ENCODE assay signal across 1 cellular context in the genomic region with DNA sequence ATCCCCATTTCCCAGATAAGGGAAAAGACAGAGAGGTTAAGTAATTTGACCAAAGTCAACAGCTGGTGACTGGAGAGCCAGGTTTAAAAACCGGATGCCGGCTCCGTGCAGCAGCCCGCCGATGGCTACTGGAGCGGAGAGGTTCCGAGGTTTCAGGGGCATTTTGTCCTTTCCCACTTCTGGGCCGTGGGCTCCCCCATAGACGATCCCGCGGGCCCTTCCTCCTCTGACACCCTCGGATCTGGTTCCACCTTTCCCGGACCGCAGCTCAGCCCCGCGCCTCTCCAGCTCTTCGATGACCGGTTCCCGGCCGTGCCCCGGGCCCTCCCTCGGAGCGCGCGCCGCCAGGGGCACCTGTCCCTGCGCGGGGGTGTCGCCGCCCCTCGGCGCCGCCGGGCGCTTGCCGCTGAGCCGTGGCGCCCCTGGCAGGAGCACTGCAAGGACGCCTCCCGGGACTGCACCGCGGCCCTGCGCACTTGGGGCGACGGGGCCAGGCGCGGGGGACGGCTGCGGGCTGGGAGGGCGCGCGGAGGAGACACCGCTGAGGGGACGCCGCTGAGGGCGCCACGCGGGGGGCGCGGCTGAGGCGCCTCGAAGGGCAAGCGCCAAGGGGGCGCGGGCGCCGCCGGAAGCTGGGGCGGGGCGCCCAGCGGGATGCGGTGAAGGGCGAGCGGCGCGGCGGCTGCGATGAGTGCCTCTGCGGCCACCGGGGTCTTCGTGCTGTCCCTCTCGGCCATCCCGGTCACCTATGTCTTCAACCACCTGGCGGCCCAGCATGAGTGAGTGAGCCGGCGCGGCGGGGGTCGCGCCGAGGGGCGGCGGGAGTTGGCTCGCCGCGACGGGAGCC.
TF ChIP-seq lines count a peak whose summit lies in the region.

A gene (plus strand): TSS at position 652 of the 847 bp plus-strand sequence. CDS start 36 bp downstream, at position 688.

TF ChIP-seq in WTC11, 78 proteins besides CTCF, POLR2A, EP300 and RAD21 (continued from another document and continues in another):
- TF ChIP-seq, protein P1, sequence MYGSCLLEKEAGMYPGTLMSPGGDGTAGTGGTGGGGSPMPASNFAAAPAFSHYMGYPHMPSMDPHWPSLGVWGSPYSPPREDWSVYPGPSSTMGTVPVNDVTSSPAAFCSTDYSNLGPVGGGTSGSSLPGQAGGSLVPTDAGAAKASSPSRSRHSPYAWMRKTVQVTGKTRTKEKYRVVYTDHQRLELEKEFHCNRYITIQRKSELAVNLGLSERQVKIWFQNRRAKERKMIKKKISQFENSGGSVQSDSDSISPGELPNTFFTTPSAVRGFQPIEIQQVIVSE (CRISPR knock-in tag; IDR thresholded peaks at IDR 0.05; ENCODE audit: borderline replicate concordance), result no peak
- TF ChIP-seq KAT7 (CRISPR knock-in tag; IDR thresholded peaks at IDR 0.05; ENCODE audit: borderline replicate concordance) (peak; percentile 68; the same call in 1 of the 2 replicates), EMX1 (CRISPR knock-in tag; IDR thresholded peaks at IDR 0.05) (no peak), JAZF1 (CRISPR knock-in tag; IDR thresholded peaks at IDR 0.05) (no peak), FOXJ3 (CRISPR knock-in tag; IDR thresholded peaks at IDR 0.05; ENCODE audit: borderline replicate concordance) (no peak), GRHL2 (CRISPR knock-in tag; IDR thresholded peaks at IDR 0.05; ENCODE audit: insufficient replicate concordance, severe bottlenecking) (no peak), TP53 (CRISPR knock-in tag; IDR thresholded peaks at IDR 0.05) (no peak), FOXP1 (CRISPR knock-in tag; IDR thresholded peaks at IDR 0.05; ENCODE audit: borderline replicate concordance) (peak; percentile 61; the same call in 1 of the 2 replicates), ZNF671 (CRISPR knock-in tag; IDR thresholded peaks at IDR 0.05) (no peak), MYBL2 (CRISPR knock-in tag; IDR thresholded peaks at IDR 0.05) (no peak; the same call in 1 of the 2 replicates), TEAD1 (CRISPR knock-in tag; IDR thresholded peaks at IDR 0.05) (no peak), CREB1 (CRISPR knock-in tag; IDR thresholded peaks at IDR 0.05) (no peak), FOXK1 (CRISPR knock-in tag; IDR thresholded peaks at IDR 0.05) (peak; percentile 9; the same call in 1 of the 2 replicates), RELA (CRISPR knock-in tag; IDR thresholded peaks at IDR 0.05; ENCODE audit: borderline replicate concordance) (no peak), NR1H2 (CRISPR knock-in tag; IDR thresholded peaks at IDR 0.05) (no peak), PRRX2 (CRISPR knock-in tag; IDR thresholded peaks at IDR 0.05) (no peak), ZNF263 (CRISPR knock-in tag; IDR thresholded peaks at IDR 0.05; ENCODE audit: low read depth) (no peak), NFE2L1 (CRISPR knock-in tag; IDR thresholded peaks at IDR 0.05) (no peak), GTF2I (CRISPR knock-in tag; conservative IDR thresholded peaks at IDR 0.05) (no peak), ZBTB21 (CRISPR knock-in tag; IDR thresholded peaks at IDR 0.05; ENCODE audit: borderline replicate concordance) (no peak), ELF4 (CRISPR knock-in tag; IDR thresholded peaks at IDR 0.05; ENCODE audit: low read depth) (no peak), ZNF416 (CRISPR knock-in tag; IDR thresholded peaks at IDR 0.05) (no peak)
- TF ChIP-seq, protein P2, sequence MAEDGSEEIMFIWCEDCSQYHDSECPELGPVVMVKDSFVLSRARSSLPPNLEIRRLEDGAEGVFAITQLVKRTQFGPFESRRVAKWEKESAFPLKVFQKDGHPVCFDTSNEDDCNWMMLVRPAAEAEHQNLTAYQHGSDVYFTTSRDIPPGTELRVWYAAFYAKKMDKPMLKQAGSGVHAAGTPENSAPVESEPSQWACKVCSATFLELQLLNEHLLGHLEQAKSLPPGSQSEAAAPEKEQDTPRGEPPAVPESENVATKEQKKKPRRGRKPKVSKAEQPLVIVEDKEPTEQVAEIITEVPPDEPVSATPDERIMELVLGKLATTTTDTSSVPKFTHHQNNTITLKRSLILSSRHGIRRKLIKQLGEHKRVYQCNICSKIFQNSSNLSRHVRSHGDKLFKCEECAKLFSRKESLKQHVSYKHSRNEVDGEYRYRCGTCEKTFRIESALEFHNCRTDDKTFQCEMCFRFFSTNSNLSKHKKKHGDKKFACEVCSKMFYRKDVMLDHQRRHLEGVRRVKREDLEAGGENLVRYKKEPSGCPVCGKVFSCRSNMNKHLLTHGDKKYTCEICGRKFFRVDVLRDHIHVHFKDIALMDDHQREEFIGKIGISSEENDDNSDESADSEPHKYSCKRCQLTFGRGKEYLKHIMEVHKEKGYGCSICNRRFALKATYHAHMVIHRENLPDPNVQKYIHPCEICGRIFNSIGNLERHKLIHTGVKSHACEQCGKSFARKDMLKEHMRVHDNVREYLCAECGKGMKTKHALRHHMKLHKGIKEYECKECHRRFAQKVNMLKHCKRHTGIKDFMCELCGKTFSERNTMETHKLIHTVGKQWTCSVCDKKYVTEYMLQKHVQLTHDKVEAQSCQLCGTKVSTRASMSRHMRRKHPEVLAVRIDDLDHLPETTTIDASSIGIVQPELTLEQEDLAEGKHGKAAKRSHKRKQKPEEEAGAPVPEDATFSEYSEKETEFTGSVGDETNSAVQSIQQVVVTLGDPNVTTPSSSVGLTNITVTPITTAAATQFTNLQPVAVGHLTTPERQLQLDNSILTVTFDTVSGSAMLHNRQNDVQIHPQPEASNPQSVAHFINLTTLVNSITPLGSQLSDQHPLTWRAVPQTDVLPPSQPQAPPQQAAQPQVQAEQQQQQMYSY (CRISPR knock-in tag; IDR thresholded peaks at IDR 0.05), result no peak
- TF ChIP-seq, protein P3, sequence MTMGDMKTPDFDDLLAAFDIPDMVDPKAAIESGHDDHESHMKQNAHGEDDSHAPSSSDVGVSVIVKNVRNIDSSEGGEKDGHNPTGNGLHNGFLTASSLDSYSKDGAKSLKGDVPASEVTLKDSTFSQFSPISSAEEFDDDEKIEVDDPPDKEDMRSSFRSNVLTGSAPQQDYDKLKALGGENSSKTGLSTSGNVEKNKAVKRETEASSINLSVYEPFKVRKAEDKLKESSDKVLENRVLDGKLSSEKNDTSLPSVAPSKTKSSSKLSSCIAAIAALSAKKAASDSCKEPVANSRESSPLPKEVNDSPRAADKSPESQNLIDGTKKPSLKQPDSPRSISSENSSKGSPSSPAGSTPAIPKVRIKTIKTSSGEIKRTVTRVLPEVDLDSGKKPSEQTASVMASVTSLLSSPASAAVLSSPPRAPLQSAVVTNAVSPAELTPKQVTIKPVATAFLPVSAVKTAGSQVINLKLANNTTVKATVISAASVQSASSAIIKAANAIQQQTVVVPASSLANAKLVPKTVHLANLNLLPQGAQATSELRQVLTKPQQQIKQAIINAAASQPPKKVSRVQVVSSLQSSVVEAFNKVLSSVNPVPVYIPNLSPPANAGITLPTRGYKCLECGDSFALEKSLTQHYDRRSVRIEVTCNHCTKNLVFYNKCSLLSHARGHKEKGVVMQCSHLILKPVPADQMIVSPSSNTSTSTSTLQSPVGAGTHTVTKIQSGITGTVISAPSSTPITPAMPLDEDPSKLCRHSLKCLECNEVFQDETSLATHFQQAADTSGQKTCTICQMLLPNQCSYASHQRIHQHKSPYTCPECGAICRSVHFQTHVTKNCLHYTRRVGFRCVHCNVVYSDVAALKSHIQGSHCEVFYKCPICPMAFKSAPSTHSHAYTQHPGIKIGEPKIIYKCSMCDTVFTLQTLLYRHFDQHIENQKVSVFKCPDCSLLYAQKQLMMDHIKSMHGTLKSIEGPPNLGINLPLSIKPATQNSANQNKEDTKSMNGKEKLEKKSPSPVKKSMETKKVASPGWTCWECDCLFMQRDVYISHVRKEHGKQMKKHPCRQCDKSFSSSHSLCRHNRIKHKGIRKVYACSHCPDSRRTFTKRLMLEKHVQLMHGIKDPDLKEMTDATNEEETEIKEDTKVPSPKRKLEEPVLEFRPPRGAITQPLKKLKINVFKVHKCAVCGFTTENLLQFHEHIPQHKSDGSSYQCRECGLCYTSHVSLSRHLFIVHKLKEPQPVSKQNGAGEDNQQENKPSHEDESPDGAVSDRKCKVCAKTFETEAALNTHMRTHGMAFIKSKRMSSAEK (CRISPR knock-in tag; IDR thresholded peaks at IDR 0.05; ENCODE audit: borderline replicate concordance), result no peak
- TF ChIP-seq, protein P4, sequence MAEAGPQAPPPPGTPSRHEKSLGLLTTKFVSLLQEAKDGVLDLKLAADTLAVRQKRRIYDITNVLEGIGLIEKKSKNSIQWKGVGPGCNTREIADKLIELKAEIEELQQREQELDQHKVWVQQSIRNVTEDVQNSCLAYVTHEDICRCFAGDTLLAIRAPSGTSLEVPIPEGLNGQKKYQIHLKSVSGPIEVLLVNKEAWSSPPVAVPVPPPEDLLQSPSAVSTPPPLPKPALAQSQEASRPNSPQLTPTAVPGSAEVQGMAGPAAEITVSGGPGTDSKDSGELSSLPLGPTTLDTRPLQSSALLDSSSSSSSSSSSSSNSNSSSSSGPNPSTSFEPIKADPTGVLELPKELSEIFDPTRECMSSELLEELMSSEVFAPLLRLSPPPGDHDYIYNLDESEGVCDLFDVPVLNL (CRISPR knock-in tag; IDR thresholded peaks at IDR 0.05; ENCODE audit: borderline replicate concordance, low read depth), result no peak
- TF ChIP-seq, protein P5, sequence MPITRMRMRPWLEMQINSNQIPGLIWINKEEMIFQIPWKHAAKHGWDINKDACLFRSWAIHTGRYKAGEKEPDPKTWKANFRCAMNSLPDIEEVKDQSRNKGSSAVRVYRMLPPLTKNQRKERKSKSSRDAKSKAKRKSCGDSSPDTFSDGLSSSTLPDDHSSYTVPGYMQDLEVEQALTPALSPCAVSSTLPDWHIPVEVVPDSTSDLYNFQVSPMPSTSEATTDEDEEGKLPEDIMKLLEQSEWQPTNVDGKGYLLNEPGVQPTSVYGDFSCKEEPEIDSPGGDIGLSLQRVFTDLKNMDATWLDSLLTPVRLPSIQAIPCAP (CRISPR knock-in tag; IDR thresholded peaks at IDR 0.05), result no peak
- TF ChIP-seq, protein P6, sequence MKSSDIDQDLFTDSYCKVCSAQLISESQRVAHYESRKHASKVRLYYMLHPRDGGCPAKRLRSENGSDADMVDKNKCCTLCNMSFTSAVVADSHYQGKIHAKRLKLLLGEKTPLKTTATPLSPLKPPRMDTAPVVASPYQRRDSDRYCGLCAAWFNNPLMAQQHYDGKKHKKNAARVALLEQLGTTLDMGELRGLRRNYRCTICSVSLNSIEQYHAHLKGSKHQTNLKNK (CRISPR knock-in tag; IDR thresholded peaks at IDR 0.05), result no peak
- TF ChIP-seq, protein P7, sequence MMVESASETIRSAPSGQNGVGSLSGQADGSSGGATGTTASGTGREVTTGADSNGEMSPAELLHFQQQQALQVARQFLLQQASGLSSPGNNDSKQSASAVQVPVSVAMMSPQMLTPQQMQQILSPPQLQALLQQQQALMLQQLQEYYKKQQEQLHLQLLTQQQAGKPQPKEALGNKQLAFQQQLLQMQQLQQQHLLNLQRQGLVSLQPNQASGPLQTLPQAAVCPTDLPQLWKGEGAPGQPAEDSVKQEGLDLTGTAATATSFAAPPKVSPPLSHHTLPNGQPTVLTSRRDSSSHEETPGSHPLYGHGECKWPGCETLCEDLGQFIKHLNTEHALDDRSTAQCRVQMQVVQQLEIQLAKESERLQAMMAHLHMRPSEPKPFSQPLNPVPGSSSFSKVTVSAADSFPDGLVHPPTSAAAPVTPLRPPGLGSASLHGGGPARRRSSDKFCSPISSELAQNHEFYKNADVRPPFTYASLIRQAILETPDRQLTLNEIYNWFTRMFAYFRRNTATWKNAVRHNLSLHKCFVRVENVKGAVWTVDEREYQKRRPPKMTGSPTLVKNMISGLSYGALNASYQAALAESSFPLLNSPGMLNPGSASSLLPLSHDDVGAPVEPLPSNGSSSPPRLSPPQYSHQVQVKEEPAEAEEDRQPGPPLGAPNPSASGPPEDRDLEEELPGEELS (CRISPR knock-in tag; IDR thresholded peaks at IDR 0.05), result peak; percentile 78; the same call in 1 of the 2 replicates
- TF ChIP-seq, protein P8, sequence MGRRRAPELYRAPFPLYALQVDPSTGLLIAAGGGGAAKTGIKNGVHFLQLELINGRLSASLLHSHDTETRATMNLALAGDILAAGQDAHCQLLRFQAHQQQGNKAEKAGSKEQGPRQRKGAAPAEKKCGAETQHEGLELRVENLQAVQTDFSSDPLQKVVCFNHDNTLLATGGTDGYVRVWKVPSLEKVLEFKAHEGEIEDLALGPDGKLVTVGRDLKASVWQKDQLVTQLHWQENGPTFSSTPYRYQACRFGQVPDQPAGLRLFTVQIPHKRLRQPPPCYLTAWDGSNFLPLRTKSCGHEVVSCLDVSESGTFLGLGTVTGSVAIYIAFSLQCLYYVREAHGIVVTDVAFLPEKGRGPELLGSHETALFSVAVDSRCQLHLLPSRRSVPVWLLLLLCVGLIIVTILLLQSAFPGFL (CRISPR knock-in tag; IDR thresholded peaks at IDR 0.05; ENCODE audit: borderline replicate concordance), result no peak
- TF ChIP-seq, protein P9, sequence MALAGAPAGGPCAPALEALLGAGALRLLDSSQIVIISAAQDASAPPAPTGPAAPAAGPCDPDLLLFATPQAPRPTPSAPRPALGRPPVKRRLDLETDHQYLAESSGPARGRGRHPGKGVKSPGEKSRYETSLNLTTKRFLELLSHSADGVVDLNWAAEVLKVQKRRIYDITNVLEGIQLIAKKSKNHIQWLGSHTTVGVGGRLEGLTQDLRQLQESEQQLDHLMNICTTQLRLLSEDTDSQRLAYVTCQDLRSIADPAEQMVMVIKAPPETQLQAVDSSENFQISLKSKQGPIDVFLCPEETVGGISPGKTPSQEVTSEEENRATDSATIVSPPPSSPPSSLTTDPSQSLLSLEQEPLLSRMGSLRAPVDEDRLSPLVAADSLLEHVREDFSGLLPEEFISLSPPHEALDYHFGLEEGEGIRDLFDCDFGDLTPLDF (CRISPR knock-in tag; IDR thresholded peaks at IDR 0.05), result no peak
- TF ChIP-seq, protein P10, sequence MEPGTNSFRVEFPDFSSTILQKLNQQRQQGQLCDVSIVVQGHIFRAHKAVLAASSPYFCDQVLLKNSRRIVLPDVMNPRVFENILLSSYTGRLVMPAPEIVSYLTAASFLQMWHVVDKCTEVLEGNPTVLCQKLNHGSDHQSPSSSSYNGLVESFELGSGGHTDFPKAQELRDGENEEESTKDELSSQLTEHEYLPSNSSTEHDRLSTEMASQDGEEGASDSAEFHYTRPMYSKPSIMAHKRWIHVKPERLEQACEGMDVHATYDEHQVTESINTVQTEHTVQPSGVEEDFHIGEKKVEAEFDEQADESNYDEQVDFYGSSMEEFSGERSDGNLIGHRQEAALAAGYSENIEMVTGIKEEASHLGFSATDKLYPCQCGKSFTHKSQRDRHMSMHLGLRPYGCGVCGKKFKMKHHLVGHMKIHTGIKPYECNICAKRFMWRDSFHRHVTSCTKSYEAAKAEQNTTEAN (CRISPR knock-in tag; IDR thresholded peaks at IDR 0.05), result no peak
- TF ChIP-seq, protein P11, sequence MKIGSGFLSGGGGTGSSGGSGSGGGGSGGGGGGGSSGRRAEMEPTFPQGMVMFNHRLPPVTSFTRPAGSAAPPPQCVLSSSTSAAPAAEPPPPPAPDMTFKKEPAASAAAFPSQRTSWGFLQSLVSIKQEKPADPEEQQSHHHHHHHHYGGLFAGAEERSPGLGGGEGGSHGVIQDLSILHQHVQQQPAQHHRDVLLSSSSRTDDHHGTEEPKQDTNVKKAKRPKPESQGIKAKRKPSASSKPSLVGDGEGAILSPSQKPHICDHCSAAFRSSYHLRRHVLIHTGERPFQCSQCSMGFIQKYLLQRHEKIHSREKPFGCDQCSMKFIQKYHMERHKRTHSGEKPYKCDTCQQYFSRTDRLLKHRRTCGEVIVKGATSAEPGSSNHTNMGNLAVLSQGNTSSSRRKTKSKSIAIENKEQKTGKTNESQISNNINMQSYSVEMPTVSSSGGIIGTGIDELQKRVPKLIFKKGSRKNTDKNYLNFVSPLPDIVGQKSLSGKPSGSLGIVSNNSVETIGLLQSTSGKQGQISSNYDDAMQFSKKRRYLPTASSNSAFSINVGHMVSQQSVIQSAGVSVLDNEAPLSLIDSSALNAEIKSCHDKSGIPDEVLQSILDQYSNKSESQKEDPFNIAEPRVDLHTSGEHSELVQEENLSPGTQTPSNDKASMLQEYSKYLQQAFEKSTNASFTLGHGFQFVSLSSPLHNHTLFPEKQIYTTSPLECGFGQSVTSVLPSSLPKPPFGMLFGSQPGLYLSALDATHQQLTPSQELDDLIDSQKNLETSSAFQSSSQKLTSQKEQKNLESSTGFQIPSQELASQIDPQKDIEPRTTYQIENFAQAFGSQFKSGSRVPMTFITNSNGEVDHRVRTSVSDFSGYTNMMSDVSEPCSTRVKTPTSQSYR (CRISPR knock-in tag; IDR thresholded peaks at IDR 0.05), result no peak
